2 cellular contexts compared by ENCODE assay signal in genomic region chr10:69089638-69090599, GRCh38.
TF ChIP-seq lines count a peak whose summit lies in the region.

No MANE protein-coding gene starts in this region.

TF ChIP-seq in liver, 16 proteins besides CTCF, POLR2A, EP300 and RAD21:
- TF ChIP-seq YY1 (IDR thresholded peaks at IDR 0.05), result no peak
- TF ChIP-seq MAX (IDR thresholded peaks at IDR 0.05), result no peak
- TF ChIP-seq EGR1 (IDR thresholded peaks at IDR 0.05; ENCODE audit: low read depth in 2 of 2), result no peak
- no peak for TF ChIP-seq SP1 (IDR thresholded peaks at IDR 0.05)
- TF ChIP-seq FOXA2 (IDR thresholded peaks at IDR 0.05), result no peak
- no peak for TF ChIP-seq REST (IDR thresholded peaks at IDR 0.05)
- no peak for TF ChIP-seq ZBTB33 (IDR thresholded peaks at IDR 0.05)
- no peak for TF ChIP-seq RXRA (IDR thresholded peaks at IDR 0.05)
- TF ChIP-seq JUND (IDR thresholded peaks at IDR 0.05), result no peak

TF ChIP-seq in HepG2, 621 proteins besides CTCF, POLR2A, EP300 and RAD21:
- TF ChIP-seq KDM1A (CRISPR knock-in tag; IDR thresholded peaks at IDR 0.05) (no peak), JUND (CRISPR knock-in tag; IDR thresholded peaks at IDR 0.05) (no peak), CCAR2 (optimal IDR thresholded peaks at IDR 0.05; ENCODE audit: low read depth, low read length) (no peak), CREBL2 (CRISPR knock-in tag; IDR thresholded peaks at IDR 0.05; ENCODE audit: borderline replicate concordance) (no peak), SMAD9 (CRISPR knock-in tag; IDR thresholded peaks at IDR 0.05) (no peak), ZNF567 (CRISPR knock-in tag; IDR thresholded peaks at IDR 0.05; ENCODE audit: borderline replicate concordance) (no peak), CBX1 (IDR thresholded peaks at IDR 0.05; ENCODE audit: low read depth) (no peak)
